Comparison of ENCODE assay signal across 14 cellular contexts in the genomic region with DNA sequence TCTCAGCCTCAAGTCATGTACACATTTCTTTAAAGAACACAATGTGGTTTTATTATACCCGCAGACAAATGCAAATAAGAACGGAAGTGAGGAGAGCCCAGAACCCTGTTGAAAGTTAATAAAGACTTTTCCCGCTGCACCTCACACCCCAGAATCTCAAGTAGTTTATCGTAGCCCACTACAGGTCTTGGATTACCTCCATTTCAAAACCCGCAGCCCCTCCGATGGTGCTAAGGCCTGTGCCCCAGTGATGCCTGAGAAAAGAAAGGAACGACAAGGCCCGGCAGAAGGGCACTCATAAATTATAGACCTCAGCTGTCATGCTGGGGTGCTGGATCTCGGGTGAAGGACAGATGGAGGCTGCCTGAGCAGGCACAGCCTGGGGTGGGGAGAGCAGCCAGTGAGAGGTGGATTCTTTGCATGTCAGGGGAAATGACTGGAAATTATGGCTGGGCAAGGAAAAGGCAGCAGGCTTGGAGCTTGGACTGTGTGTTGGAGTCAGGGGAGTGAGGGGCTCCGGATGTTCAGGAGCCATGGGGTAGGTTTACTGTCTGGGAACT.
DNase-seq lines count a peak whose midpoint lies in the region; ATAC-seq and TF ChIP-seq lines count a peak whose summit lies in the region.
"Had no signal": no experiment of that assay in that cellular context is flagged by ENCODE, and none has a peak within 500 bp of the region (broad histone marks: within the 10 kb centered on the region; RNA-seq: fewer than 3 reads in every experiment).

No MANE protein-coding gene starts in this region.

- peaks cover 4% of the 10 kb centered on the region for H3K27me3 Mint-ChIP-seq in glutamatergic neuron (ENCODE audit: unreplicated experiment)

- peaks cover 5% of the 10 kb centered on the region for H3K4me1 Mint-ChIP-seq in glutamatergic neuron (ENCODE audit: low read depth, unreplicated experiment)

- H3K9me3 Mint-ChIP-seq in glutamatergic neuron (ENCODE audit: unreplicated experiment): peaks cover 3% of the 10 kb centered on the region
- H3K9me3 Mint-ChIP-seq: HFFc6 had no signal

- H3K4me3 Mint-ChIP-seq in glutamatergic neuron (ENCODE audit: unreplicated experiment): no peak overlapping the region
- H3K4me3 Mint-ChIP-seq: HFFc6 had no signal

- DNase-seq in DMS153 (lab: John Stamatoyannopoulos, UW): peak; percentile 11
- DNase-seq in DMS153 treated with DMSO at 0.1 percent for 48 hours (lab: John Stamatoyannopoulos, UW; ENCODE audit: unreplicated experiment): no peak
- DNase-seq in NCI-H524 treated with DMSO at 0.1 percent for 48 hours (lab: John Stamatoyannopoulos, UW): peak; percentile 20
- DNase-seq in glutamatergic neuron: peak; percentile 25
- DNase-seq in retina: peak; percentile 70
- DNase-seq in A172 (ENCODE audit: low spot score): no peak
- no peak for DNase-seq in NCI-H526 treated with DMSO at 0.1 percent for 48 hours (lab: John Stamatoyannopoulos, UW)
- DNase-seq: 8988T, EL, HFFc6, KG1, NCI-H146 had no signal

- peak overlapping the region; percentile 6 for H3K27ac Mint-ChIP-seq in glutamatergic neuron (ENCODE audit: unreplicated experiment)
- H3K27ac Mint-ChIP-seq: HFFc6 had no signal

- H3K36me3 Mint-ChIP-seq in glutamatergic neuron (ENCODE audit: unreplicated experiment): no peaks in the 10 kb centered on the region

- no peak for ATAC-seq in GM18517 (IDR thresholded peaks at IDR 0.05; ENCODE audit: unreplicated experiment)
- ATAC-seq: Panc1 had no signal

- no peak for TF ChIP-seq CTCF in glutamatergic neuron (IDR thresholded peaks at IDR 0.05; ENCODE audit: partially characterized antibody, unreplicated experiment)

Comparison
In these comparisons a context has a peak if more than half of its experiments do, and no peak if none do; other contexts are left out.
1. DNase-seq: peak in DMS153 (single experiment), NCI-H524 treated with DMSO at 0.1 percent for 48 hours (single experiment), glutamatergic neuron (single experiment) and retina (single experiment); none in DMS153 treated with DMSO at 0.1 percent for 48 hours (single experiment), A172 (single experiment) and NCI-H526 treated with DMSO at 0.1 percent for 48 hours (single experiment).